In genomic region chr19:35093941-35094647, GRCh38 we compare ENCODE assay signal across 1 cellular context.
TF ChIP-seq lines count a peak whose summit lies in the region.

No MANE protein-coding gene starts in this region.

TF ChIP-seq in HEK293, 187 proteins besides CTCF, POLR2A, EP300 and RAD21:
- no peak for TF ChIP-seq ZNF521 (tag by site-specific recombination; IDR thresholded peaks at IDR 0.05)
- TF ChIP-seq ZNF664 (tag by site-specific recombination; IDR thresholded peaks at IDR 0.05), result peak; percentile 8; the same call in 1 of the 2 replicates
- peak; percentile 100 for TF ChIP-seq ZNF366 (tag by site-specific recombination; conservative IDR thresholded peaks at IDR 0.05)
- no peak for TF ChIP-seq ZNF473 (tag by site-specific recombination; IDR thresholded peaks at IDR 0.05)
- 0 out of 2 replicates have a peak, but pooled peaks have one; percentile 32 for TF ChIP-seq ZSCAN18 (tag by site-specific recombination; IDR thresholded peaks at IDR 0.05)
- TF ChIP-seq ZNF560 (tag by site-specific recombination; IDR thresholded peaks at IDR 0.05; ENCODE audit: borderline replicate concordance), result no peak
- no peak for TF ChIP-seq TCF7L2 (IDR thresholded peaks at IDR 0.05; ENCODE audit: borderline replicate concordance, low read depth, low read length)
- peak; percentile 100 for TF ChIP-seq ZBTB17 (tag by site-specific recombination; IDR thresholded peaks at IDR 0.05)
- TF ChIP-seq ZNF138 (tag by site-specific recombination; IDR thresholded peaks at IDR 0.05; ENCODE audit: borderline replicate concordance), result no peak
